In the genomic region with DNA sequence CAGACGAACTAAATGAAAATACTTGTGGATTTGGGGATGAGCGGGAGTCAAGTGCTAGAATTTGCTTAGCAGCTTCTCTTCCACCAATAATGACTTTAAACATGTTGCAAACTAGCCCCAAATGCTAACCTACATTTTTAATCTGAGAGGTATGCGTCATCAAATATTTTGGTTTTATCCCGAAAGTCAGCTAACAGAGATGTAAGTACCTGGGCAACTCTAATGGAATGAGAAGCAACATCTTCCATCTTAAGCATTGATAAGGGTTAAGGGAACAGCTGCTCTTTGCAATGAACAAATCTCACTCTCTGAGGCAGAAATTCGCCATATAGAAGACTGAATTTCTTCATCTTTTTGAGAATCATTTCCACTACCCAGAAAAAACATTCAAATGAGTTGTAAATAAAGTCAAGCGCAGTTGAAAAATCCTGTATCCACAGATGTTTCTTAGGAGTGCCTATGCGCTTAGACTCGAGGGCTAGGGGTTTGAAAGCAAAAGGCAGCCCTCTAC, we compare ENCODE assay signal across 8 cellular contexts. TPM values are rescaled to one million over a fixed set of nuclear protein-coding genes. Genes with fewer than 3 reads are reported as not detected.
DNase-seq lines count a peak whose midpoint lies in the region; ATAC-seq and TF ChIP-seq lines count a peak whose summit lies in the region.

No MANE protein-coding gene starts in this region.

- peaks cover 24% of the 10 kb centered on the region for H3K4me1 Mint-ChIP-seq in neural progenitor cell

- H4K20me1 ChIP-seq in OCI-LY1 (ENCODE audit: insufficient read depth, low read length) = no peaks in the 10 kb centered on the region
- H4K20me1 ChIP-seq in neural progenitor cell (ENCODE audit: low read depth) = peaks cover 12% of the 10 kb centered on the region

- peak overlapping the region; percentile 84 for H3K4me2 ChIP-seq in OCI-LY1 (ENCODE audit: low read length)
- H3K4me2 ChIP-seq in neural progenitor cell = peak overlapping the region; percentile 69

- peaks cover 6% of the 10 kb centered on the region for H3K27me3 Mint-ChIP-seq in neural progenitor cell (ENCODE audit: insufficient read depth, low read depth)

- H3K9ac ChIP-seq in OCI-LY1 (ENCODE audit: low read length) (peak overlapping the region; percentile 35; the same call in 1 of the 2 replicates), neural progenitor cell (no peak overlapping the region)

- no peaks in the 10 kb centered on the region for H3K9me3 Mint-ChIP-seq in neural progenitor cell

- H3K27ac Mint-ChIP-seq in neural progenitor cell = no peak overlapping the region

- H3K27me3 ChIP-seq in OCI-LY1 (ENCODE audit: insufficient read depth, low read length) = no peaks in the 10 kb centered on the region
- H3K27me3 ChIP-seq in effector memory CD4-positive, alpha-beta T cell (replicated peaks; ENCODE audit: control insufficient read depth, insufficient read depth, low read length, poor library complexity, severe bottlenecking) = no peaks in the 10 kb centered on the region
- peaks cover 17% of the 10 kb centered on the region for H3K27me3 ChIP-seq in neural progenitor cell

- H3K79me2 ChIP-seq in OCI-LY1 (ENCODE audit: insufficient read depth, low read length) (no peaks in the 10 kb centered on the region), neural progenitor cell (ENCODE audit: low read depth) (peaks cover 3% of the 10 kb centered on the region)

- H3K36me3 Mint-ChIP-seq in neural progenitor cell = peaks cover 5% of the 10 kb centered on the region

- H3K27ac ChIP-seq in C4-2B = peak overlapping the region; percentile 84; the same call in 1 of the 2 replicates
- no peak overlapping the region for H3K27ac ChIP-seq in OCI-LY1 (ENCODE audit: low read depth, low read length, poor library complexity, severe bottlenecking)
- H3K27ac ChIP-seq in effector memory CD4-positive, alpha-beta T cell (ENCODE audit: insufficient read depth, low read length, poor library complexity, severe bottlenecking) = peak overlapping the region; percentile 99
- no peak overlapping the region for H3K27ac ChIP-seq in neural progenitor cell

- peaks cover 10% of the 10 kb centered on the region; the same call in 1 of the 2 replicates for H3F3A ChIP-seq in OCI-LY1 (ENCODE audit: insufficient read depth, low read length)
- peaks cover 26% of the 10 kb centered on the region for H3F3A ChIP-seq in neural progenitor cell (ENCODE audit: low read depth)

- no peaks in the 10 kb centered on the region for H3K9me2 ChIP-seq in OCI-LY1 (ENCODE audit: low read depth, low read length)

- H3K4me3 Mint-ChIP-seq in neural progenitor cell = peak overlapping the region; percentile 87

- H2AFZ ChIP-seq in OCI-LY1 (ENCODE audit: low read length) (peak overlapping the region; percentile 98; the same call in 1 of the 2 replicates), neural progenitor cell (replicated peaks) (no peak overlapping the region)

- ATAC-seq in HG02885 (IDR thresholded peaks at IDR 0.05; ENCODE audit: poor library complexity, unreplicated experiment) = no peak

- H3K4me3 ChIP-seq in OCI-LY1 (ENCODE audit: low read depth, low read length, poor library complexity, severe bottlenecking) (peak overlapping the region; percentile 68), neural progenitor cell (peak overlapping the region; percentile 36)
- H3K4me3 ChIP-seq in effector memory CD4-positive, alpha-beta T cell (ENCODE audit: insufficient read depth, low read depth, low read length, poor library complexity, severe bottlenecking) = peak overlapping the region; percentile 34

- peaks cover 34% of the 10 kb centered on the region for H3K4me1 ChIP-seq in OCI-LY1 (ENCODE audit: insufficient read depth, low read length, severe bottlenecking)
- H3K4me1 ChIP-seq in effector memory CD4-positive, alpha-beta T cell (ENCODE audit: control insufficient read depth, insufficient read depth, low read length, poor library complexity, severe bottlenecking) = peaks cover 22% of the 10 kb centered on the region
- peaks cover 40% of the 10 kb centered on the region for H3K4me1 ChIP-seq in neural progenitor cell

- no peak for DNase-seq in effector memory CD4-positive, alpha-beta T cell
- DNase-seq in neural progenitor cell (ENCODE audit: low spot score) (no peak), NCI-H1092 (lab: John Stamatoyannopoulos, UW) (no peak), middle frontal gyrus (ENCODE audit: extremely low spot score, low spot score) (no peak)
- no peak for DNase-seq in NK-92 treated with Interleukin-12 subunit alpha and Interleukin-12 subunit beta, amount 100 ng/mL, for 24 hours (lab: John Stamatoyannopoulos, UW)

- TF ChIP-seq CTCF in C4-2B (conservative IDR thresholded peaks at IDR 0.05) (no peak), OCI-LY1 (IDR thresholded peaks at IDR 0.05; ENCODE audit: low read length) (no peak), neural progenitor cell (IDR thresholded peaks at IDR 0.05) (no peak)

- H3K36me3 ChIP-seq in OCI-LY1 (ENCODE audit: insufficient read depth, low read length) (no peaks in the 10 kb centered on the region), neural progenitor cell (no peaks in the 10 kb centered on the region)
- H3K36me3 ChIP-seq in effector memory CD4-positive, alpha-beta T cell (ENCODE audit: control insufficient read depth, insufficient read depth, low read length) = peaks cover 14% of the 10 kb centered on the region

- H3K9me3 ChIP-seq in OCI-LY1 (ENCODE audit: low read length) (no peaks in the 10 kb centered on the region), neural progenitor cell (ENCODE audit: low read depth) (no peaks in the 10 kb centered on the region)
- H3K9me3 ChIP-seq in effector memory CD4-positive, alpha-beta T cell (ENCODE audit: control insufficient read depth, low read length) = no peaks in the 10 kb centered on the region

RNA-seq across cellular contexts. Expression of a gene that starts 0.9 kb away (rescaled TPM):
- 36.1 and 66.4 TPM in 2 replicates for total RNA-seq in neural progenitor cell (ENCODE audit: low replicate concordance)

Comparison
In these comparisons a context has a peak if more than half of its experiments do, and no peak if none do; other contexts are left out.
1. H3K27ac ChIP-seq: peak in C4-2B (single experiment) and effector memory CD4-positive, alpha-beta T cell (single experiment); none in OCI-LY1 (single experiment) and neural progenitor cell (single experiment).
2. Peak in every context shown above with its lines, with median percentiles within 50 percentile points of each other: H3K4me3 ChIP-seq.